Comparison of ENCODE assay signal across 12 cellular contexts in genomic region chr17:75814900-75815373, GRCh38. TPM values are rescaled to one million over a fixed set of nuclear protein-coding genes. Genes with fewer than 3 reads are reported as not detected.
DNase-seq lines count a peak whose midpoint lies in the region; ATAC-seq lines count a peak whose summit lies in the region.
"Had no signal": no experiment of that assay in that cellular context is flagged by ENCODE, and none has a peak within 500 bp of the region (broad histone marks: within the 10 kb centered on the region; RNA-seq: fewer than 3 reads in every experiment).

No MANE protein-coding gene starts in this region.

- peaks cover 6 to 14% (median 10%) of the 10 kb centered on the region in 3 donors for H3K36me3 Mint-ChIP-seq in immature natural killer cell

- DNase-seq in ELR (ENCODE audit: low read depth) (peak; percentile 93), SJSA1 (ENCODE audit: low read depth in 1 of 2, low spot score in 2 of 2) (peak; percentile 34 to 73), posterior vena cava (ENCODE audit: low spot score) (peak; percentile 62), immature natural killer cell (no peak)
- DNase-seq: NCI-H1436 had no signal

- peaks cover 0 to 1% (median 0%) of the 10 kb centered on the region in 6 donors for H3K9me3 Mint-ChIP-seq in immature natural killer cell

- no peak overlapping the region for H3K27ac Mint-ChIP-seq in immature natural killer cell

- H3K27ac ChIP-seq in SJSA1 (no peak overlapping the region), esophagus (ENCODE audit: low read depth in 2 of 2, low read length in 1 of 2) (peak overlapping the region; percentile 58 to 67)
- H3K27ac ChIP-seq: neutrophil, suprapubic skin had no signal

- no peak overlapping the region for H3K4me3 ChIP-seq in SJSA1
- no peak overlapping the region for H3K4me3 ChIP-seq in esophagus (ENCODE audit: low read depth in 1 of 2, low read length in 2 of 2)
- H3K4me3 ChIP-seq: suprapubic skin had no signal

- peaks cover 0 to 1% (median 0%) of the 10 kb centered on the region in 3 donors for H3K27me3 Mint-ChIP-seq in immature natural killer cell (ENCODE audit: low read depth in 3 of 3)

- H3K27me3 ChIP-seq in SJSA1 (replicated peaks) (no peaks in the 10 kb centered on the region), esophagus (ENCODE audit: control insufficient read depth in 1 of 2, insufficient read depth in 2 of 2, low read length in 2 of 2) (no peaks in the 10 kb centered on the region)
- H3K27me3 ChIP-seq: neutrophil, suprapubic skin had no signal

- peaks cover 94% of the 10 kb centered on the region for H3K36me3 ChIP-seq in SJSA1
- peaks cover 28 to 62% of the 10 kb centered on the region in 2 donors for H3K36me3 ChIP-seq in esophagus (ENCODE audit: control insufficient read depth in 2 of 2, insufficient read depth in 2 of 2, low read length in 1 of 2)

- 53 to 57% methylated on average over 13 of the region's 13 CpGs for WGBS in esophagus, 2 donors

- intact Hi-C loops in posterior vena cava (cut with DNase I): no loop called here

- H3K4me1 ChIP-seq in SJSA1 (replicated peaks) (peaks cover 8% of the 10 kb centered on the region), esophagus (ENCODE audit: control insufficient read depth in 2 of 2, insufficient read depth in 2 of 2, low read length in 1 of 2) (peaks cover 4 to 31% of the 10 kb centered on the region in 2 donors)

- ATAC-seq in HG03378 (IDR thresholded peaks at IDR 0.05; ENCODE audit: unreplicated experiment): no peak
- no peak for ATAC-seq in GM18517 (IDR thresholded peaks at IDR 0.05; ENCODE audit: unreplicated experiment)
- no peak for ATAC-seq in GM19395 (IDR thresholded peaks at IDR 0.05; ENCODE audit: unreplicated experiment)
- ATAC-seq: HCT116 had no signal

- H3K9me3 ChIP-seq in SJSA1 (replicated peaks) (no peaks in the 10 kb centered on the region), esophagus (ENCODE audit: control insufficient read depth in 2 of 2, insufficient read depth in 1 of 2, low read depth in 1 of 2, low read length in 1 of 2) (no peaks in the 10 kb centered on the region)
- H3K9me3 ChIP-seq: neutrophil, suprapubic skin had no signal

- no peaks in the 10 kb centered on the region for H3K4me1 Mint-ChIP-seq in immature natural killer cell

- no peak overlapping the region for H3K4me3 Mint-ChIP-seq in immature natural killer cell

RNA-seq across cellular contexts. Expression of gene UNC13D, which starts 29.3 kb away (rescaled TPM):
- total RNA-seq in SJSA1 (2014; rRNA removed; shearing (Covaris generic)): not detected in 2 replicates
- polyA plus RNA-seq in esophagus: 10 to 100 TPM; 21.0 to 22.4 TPM
- 10 to 100 TPM in 1 of 2 donors, 1 to 10 TPM in 1; 7.3 to 15.1 TPM for total RNA-seq in posterior vena cava
- polyA plus RNA-seq in immature natural killer cell: 100 to 1,000 TPM in 1 of 3 donors, 10 to 100 TPM in 2; 53.1 to 124 (median 57.5) TPM

RNA-seq across cellular contexts. Expression of gene UNK, which starts 30.3 kb away (rescaled TPM):
- total RNA-seq in SJSA1 (2014; rRNA removed; shearing (Covaris generic)): 28.8 and 42.8 TPM in 2 replicates
- polyA plus RNA-seq in esophagus (10 to 100 TPM; 18.2 to 26.3 TPM), immature natural killer cell (10 to 100 TPM; 26.0 to 48.4 (median 34.4) TPM)
- total RNA-seq in posterior vena cava: 10 to 100 TPM; 23.3 to 32.9 TPM

RNA-seq across cellular contexts. Expression of gene WBP2, which starts 40.2 kb away (rescaled TPM):
- 22.6 and 28.8 TPM in 2 replicates for total RNA-seq in SJSA1 (2014; rRNA removed; shearing (Covaris generic))
- polyA plus RNA-seq in esophagus (10 to 100 TPM; 65.1 to 65.9 TPM), immature natural killer cell (10 to 100 TPM; 51.2 to 85.8 (median 69.1) TPM)
- total RNA-seq in posterior vena cava: 100 to 1,000 TPM in 1 of 2 donors, 10 to 100 TPM in 1; 75.8 to 111 TPM

RNA-seq across cellular contexts. Expression of gene GALK1, which starts 49.9 kb away (rescaled TPM):
- 50.5 and 50.6 TPM in 2 replicates for total RNA-seq in SJSA1 (2014; rRNA removed; shearing (Covaris generic))
- polyA plus RNA-seq in esophagus (10 to 100 TPM; 27.9 to 29.5 TPM), immature natural killer cell (10 to 100 TPM; 25.1 to 86.7 (median 30.7) TPM)
- 10 to 100 TPM; 21.0 to 27.6 TPM for total RNA-seq in posterior vena cava

Comparison
In these comparisons a context has a peak if more than half of its experiments do, and no peak if none do; other contexts are left out.
1. DNase-seq: peak in ELR (single experiment), SJSA1 (2 of 2) and posterior vena cava (single experiment); none in immature natural killer cell (0 of 3).